In genomic region chr14:73252491-73253322, GRCh38 we compare ENCODE assay signal across 1 cellular context.
TF ChIP-seq lines count a peak whose summit lies in the region.

No MANE protein-coding gene starts in this region.

TF ChIP-seq in HepG2, 621 proteins besides CTCF, POLR2A, EP300 and RAD21 (continued from another document):
- TF ChIP-seq RFXANK (CRISPR knock-in tag; IDR thresholded peaks at IDR 0.05) = no peak
- TF ChIP-seq FOXK2 (IDR thresholded peaks at IDR 0.05) = no peak
- no peak for TF ChIP-seq MZF1 (CRISPR knock-in tag; IDR thresholded peaks at IDR 0.05; ENCODE audit: borderline replicate concordance)
- TF ChIP-seq, protein P1, sequence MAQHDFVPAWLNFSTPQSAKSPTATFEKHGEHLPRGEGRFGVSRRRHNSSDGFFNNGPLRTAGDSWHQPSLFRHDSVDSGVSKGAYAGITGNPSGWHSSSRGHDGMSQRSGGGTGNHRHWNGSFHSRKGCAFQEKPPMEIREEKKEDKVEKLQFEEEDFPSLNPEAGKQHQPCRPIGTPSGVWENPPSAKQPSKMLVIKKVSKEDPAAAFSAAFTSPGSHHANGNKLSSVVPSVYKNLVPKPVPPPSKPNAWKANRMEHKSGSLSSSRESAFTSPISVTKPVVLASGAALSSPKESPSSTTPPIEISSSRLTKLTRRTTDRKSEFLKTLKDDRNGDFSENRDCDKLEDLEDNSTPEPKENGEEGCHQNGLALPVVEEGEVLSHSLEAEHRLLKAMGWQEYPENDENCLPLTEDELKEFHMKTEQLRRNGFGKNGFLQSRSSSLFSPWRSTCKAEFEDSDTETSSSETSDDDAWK (CRISPR knock-in tag; IDR thresholded peaks at IDR 0.05) = no peak
- no peak for TF ChIP-seq ELF4 (CRISPR knock-in tag; IDR thresholded peaks at IDR 0.05; ENCODE audit: borderline replicate concordance)
- no peak for TF ChIP-seq HNRNPLL (IDR thresholded peaks at IDR 0.05; ENCODE audit: low read depth, low read length, poor library complexity, severe bottlenecking)
- TF ChIP-seq, protein P2, sequence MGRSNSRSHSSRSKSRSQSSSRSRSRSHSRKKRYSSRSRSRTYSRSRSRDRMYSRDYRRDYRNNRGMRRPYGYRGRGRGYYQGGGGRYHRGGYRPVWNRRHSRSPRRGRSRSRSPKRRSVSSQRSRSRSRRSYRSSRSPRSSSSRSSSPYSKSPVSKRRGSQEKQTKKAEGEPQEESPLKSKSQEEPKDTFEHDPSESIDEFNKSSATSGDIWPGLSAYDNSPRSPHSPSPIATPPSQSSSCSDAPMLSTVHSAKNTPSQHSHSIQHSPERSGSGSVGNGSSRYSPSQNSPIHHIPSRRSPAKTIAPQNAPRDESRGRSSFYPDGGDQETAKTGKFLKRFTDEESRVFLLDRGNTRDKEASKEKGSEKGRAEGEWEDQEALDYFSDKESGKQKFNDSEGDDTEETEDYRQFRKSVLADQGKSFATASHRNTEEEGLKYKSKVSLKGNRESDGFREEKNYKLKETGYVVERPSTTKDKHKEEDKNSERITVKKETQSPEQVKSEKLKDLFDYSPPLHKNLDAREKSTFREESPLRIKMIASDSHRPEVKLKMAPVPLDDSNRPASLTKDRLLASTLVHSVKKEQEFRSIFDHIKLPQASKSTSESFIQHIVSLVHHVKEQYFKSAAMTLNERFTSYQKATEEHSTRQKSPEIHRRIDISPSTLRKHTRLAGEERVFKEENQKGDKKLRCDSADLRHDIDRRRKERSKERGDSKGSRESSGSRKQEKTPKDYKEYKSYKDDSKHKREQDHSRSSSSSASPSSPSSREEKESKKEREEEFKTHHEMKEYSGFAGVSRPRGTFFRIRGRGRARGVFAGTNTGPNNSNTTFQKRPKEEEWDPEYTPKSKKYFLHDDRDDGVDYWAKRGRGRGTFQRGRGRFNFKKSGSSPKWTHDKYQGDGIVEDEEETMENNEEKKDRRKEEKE (IDR thresholded peaks at IDR 0.05) = no peak
TF ChIP-seq in HepG2: peak in this region for 0.
